10 cellular contexts compared by ENCODE assay signal in genomic region chr6:63802606-63803206, GRCh38.
DNase-seq lines count a peak whose midpoint lies in the region; ATAC-seq and TF ChIP-seq lines count a peak whose summit lies in the region.
"Had no signal": no experiment of that assay in that cellular context is flagged by ENCODE, and none has a peak within 500 bp of the region (broad histone marks: within the 10 kb centered on the region; RNA-seq: fewer than 3 reads in every experiment).

No MANE protein-coding gene starts in this region.

- peak; percentile 52 for TF ChIP-seq CTCF in NB4 (IDR thresholded peaks at IDR 0.05; ENCODE audit: low read depth, low read length)
- TF ChIP-seq CTCF in endodermal cell (conservative IDR thresholded peaks at IDR 0.05) = peak; percentile 79
- TF ChIP-seq CTCF in retinal pigment epithelial cell (conservative IDR thresholded peaks at IDR 0.05; ENCODE audit: low read depth, low read length) = peak; percentile 73

- H3K4me1 ChIP-seq in endodermal cell (ENCODE audit: control insufficient read depth, insufficient read depth, low read length) = peaks cover 13% of the 10 kb centered on the region

- TF ChIP-seq POLR2A in NB4 (IDR thresholded peaks at IDR 0.05; ENCODE audit: extremely low read depth, insufficient read length) = no peak

- no peak overlapping the region for H3K4me3 Mint-ChIP-seq in endodermal cell
- H3K4me3 Mint-ChIP-seq: CD4-positive, CD25-positive, alpha-beta regulatory T cell; T-cell had no signal

- no peaks in the 10 kb centered on the region for H3K36me3 ChIP-seq in endodermal cell (ENCODE audit: control insufficient read depth, insufficient read depth, low read length)

- no peaks in the 10 kb centered on the region for H3K9me3 Mint-ChIP-seq in endodermal cell
- H3K9me3 Mint-ChIP-seq: T-cell had no signal

- H3K36me3 Mint-ChIP-seq in endodermal cell (ENCODE audit: low read depth) = no peaks in the 10 kb centered on the region
- H3K36me3 Mint-ChIP-seq: CD4-positive, CD25-positive, alpha-beta regulatory T cell; T-cell had no signal

- DNase-seq in NCI-H2081 (lab: John Stamatoyannopoulos, UW) = peak; percentile 2 to 20
- DNase-seq in NCI-H2081 treated with DMSO at 0.1 percent for 48 hours (lab: John Stamatoyannopoulos, UW) = no peak
- peak; percentile 48 for DNase-seq in NB4 (ENCODE audit: low read depth)
- no peak for DNase-seq in endodermal cell
- no peak for DNase-seq in retinal pigment epithelial cell (ENCODE audit: low read depth)
- no peak for DNase-seq in activated CD4-positive, alpha-beta T cell treated with anti-CD3 and anti-CD28 coated beads, Interleukin-2, amount 50 U/mL, for 48 hours
- DNase-seq: T-cell had no signal

- peaks cover 21% of the 10 kb centered on the region for H3K4me1 Mint-ChIP-seq in endodermal cell
- H3K4me1 Mint-ChIP-seq: CD4-positive, CD25-positive, alpha-beta regulatory T cell; T-cell had no signal

- H3K27ac Mint-ChIP-seq in endodermal cell = no peak overlapping the region
- H3K27ac Mint-ChIP-seq: CD4-positive, CD25-positive, alpha-beta regulatory T cell; T-cell had no signal

- H3K4me3 ChIP-seq in NB4 (ENCODE audit: low read depth, low read length) (no peak overlapping the region), endodermal cell (ENCODE audit: low read length) (no peak overlapping the region), retinal pigment epithelial cell (ENCODE audit: low read length) (no peak overlapping the region)

- 83 to 94% methylated on average over 1 of the region's 2 CpGs for WGBS in endodermal cell (ENCODE audit: insufficient coverage in 1 of 2, insufficient read length in 1 of 2), 2 experiments

- no peak overlapping the region for H3K9ac ChIP-seq in endodermal cell (ENCODE audit: extremely low read depth, low read length, poor library complexity, severe bottlenecking)

- H3K27me3 Mint-ChIP-seq in endodermal cell (ENCODE audit: insufficient read depth) = peaks cover 49% of the 10 kb centered on the region
- H3K27me3 Mint-ChIP-seq: CD4-positive, CD25-positive, alpha-beta regulatory T cell had no signal

- no peak overlapping the region for H3K27ac ChIP-seq in endodermal cell (ENCODE audit: low read depth, low read length)

- H3K9me3 ChIP-seq in endodermal cell (ENCODE audit: control insufficient read depth, low read length) = no peaks in the 10 kb centered on the region

- no peak for ATAC-seq in GM18502 (IDR thresholded peaks at IDR 0.05; ENCODE audit: poor library complexity, unreplicated experiment)
- ATAC-seq in GM19395 (IDR thresholded peaks at IDR 0.05; ENCODE audit: unreplicated experiment) = no peak
- ATAC-seq: T-cell had no signal

- H3K27me3 ChIP-seq in endodermal cell (ENCODE audit: control insufficient read depth, insufficient read depth, low read length, poor library complexity, severe bottlenecking) = peaks cover 50% of the 10 kb centered on the region

Comparison
In these comparisons a context has a peak if more than half of its experiments do, and no peak if none do; other contexts are left out.
1. DNase-seq: peak in NCI-H2081 (2 of 2) and NB4 (single experiment); none in NCI-H2081 treated with DMSO at 0.1 percent for 48 hours (single experiment), endodermal cell (single experiment), retinal pigment epithelial cell (single experiment) and activated CD4-positive, alpha-beta T cell treated with anti-CD3 and anti-CD28 coated beads, Interleukin-2, amount 50 U/mL, for 48 hours (0 of 2).
2. Peak in every context shown above with its lines, with median percentiles within 50 percentile points of each other: CTCF ChIP-seq.